Comparison of ENCODE assay signal across 2 cellular contexts in genomic region chr9:75071530-75072122, GRCh38.
TF ChIP-seq lines count a peak whose summit lies in the region.

No MANE protein-coding gene starts in this region.

TF ChIP-seq in SK-N-SH treated with all-trans-retinoic acid at 6 μM for 48 hours, 23 proteins besides CTCF, POLR2A, EP300 and RAD21 (continued from another document):
- no peak for TF ChIP-seq PATZ1 (CRISPR knock-in tag; IDR thresholded peaks at IDR 0.05; ENCODE audit: borderline replicate concordance)
- no peak for TF ChIP-seq ZC3H10 (CRISPR knock-in tag; IDR thresholded peaks at IDR 0.05)
- TF ChIP-seq OSR1 (CRISPR knock-in tag; IDR thresholded peaks at IDR 0.05), result no peak
- no peak for TF ChIP-seq ISL1 (CRISPR knock-in tag; IDR thresholded peaks at IDR 0.05)
- no peak for TF ChIP-seq ZNF70 (CRISPR knock-in tag; IDR thresholded peaks at IDR 0.05)
- TF ChIP-seq, protein P1, sequence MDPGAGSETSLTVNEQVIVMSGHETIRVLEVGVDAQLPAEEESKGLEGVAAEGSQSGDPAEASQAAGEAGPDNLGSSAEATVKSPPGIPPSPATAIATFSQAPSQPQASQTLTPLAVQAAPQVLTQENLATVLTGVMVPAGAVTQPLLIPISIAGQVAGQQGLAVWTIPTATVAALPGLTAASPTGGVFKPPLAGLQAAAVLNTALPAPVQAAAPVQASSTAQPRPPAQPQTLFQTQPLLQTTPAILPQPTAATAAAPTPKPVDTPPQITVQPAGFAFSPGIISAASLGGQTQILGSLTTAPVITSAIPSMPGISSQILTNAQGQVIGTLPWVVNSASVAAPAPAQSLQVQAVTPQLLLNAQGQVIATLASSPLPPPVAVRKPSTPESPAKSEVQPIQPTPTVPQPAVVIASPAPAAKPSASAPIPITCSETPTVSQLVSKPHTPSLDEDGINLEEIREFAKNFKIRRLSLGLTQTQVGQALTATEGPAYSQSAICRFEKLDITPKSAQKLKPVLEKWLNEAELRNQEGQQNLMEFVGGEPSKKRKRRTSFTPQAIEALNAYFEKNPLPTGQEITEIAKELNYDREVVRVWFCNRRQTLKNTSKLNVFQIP (CRISPR knock-in tag; IDR thresholded peaks at IDR 0.05; ENCODE audit: borderline replicate concordance, low read depth), result no peak
- no peak for TF ChIP-seq ZNF565 (CRISPR knock-in tag; conservative IDR thresholded peaks at IDR 0.05; ENCODE audit: low read depth)
- TF ChIP-seq, protein P2, sequence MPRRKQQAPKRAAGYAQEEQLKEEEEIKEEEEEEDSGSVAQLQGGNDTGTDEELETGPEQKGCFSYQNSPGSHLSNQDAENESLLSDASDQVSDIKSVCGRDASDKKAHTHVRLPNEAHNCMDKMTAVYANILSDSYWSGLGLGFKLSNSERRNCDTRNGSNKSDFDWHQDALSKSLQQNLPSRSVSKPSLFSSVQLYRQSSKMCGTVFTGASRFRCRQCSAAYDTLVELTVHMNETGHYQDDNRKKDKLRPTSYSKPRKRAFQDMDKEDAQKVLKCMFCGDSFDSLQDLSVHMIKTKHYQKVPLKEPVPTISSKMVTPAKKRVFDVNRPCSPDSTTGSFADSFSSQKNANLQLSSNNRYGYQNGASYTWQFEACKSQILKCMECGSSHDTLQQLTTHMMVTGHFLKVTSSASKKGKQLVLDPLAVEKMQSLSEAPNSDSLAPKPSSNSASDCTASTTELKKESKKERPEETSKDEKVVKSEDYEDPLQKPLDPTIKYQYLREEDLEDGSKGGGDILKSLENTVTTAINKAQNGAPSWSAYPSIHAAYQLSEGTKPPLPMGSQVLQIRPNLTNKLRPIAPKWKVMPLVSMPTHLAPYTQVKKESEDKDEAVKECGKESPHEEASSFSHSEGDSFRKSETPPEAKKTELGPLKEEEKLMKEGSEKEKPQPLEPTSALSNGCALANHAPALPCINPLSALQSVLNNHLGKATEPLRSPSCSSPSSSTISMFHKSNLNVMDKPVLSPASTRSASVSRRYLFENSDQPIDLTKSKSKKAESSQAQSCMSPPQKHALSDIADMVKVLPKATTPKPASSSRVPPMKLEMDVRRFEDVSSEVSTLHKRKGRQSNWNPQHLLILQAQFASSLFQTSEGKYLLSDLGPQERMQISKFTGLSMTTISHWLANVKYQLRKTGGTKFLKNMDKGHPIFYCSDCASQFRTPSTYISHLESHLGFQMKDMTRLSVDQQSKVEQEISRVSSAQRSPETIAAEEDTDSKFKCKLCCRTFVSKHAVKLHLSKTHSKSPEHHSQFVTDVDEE (CRISPR knock-in tag; IDR thresholded peaks at IDR 0.05), result no peak

TF ChIP-seq in GM12878, 131 proteins besides CTCF, POLR2A, EP300 and RAD21 (continued from another document):
- no peak for TF ChIP-seq IRF5 (IDR thresholded peaks at IDR 0.05; ENCODE audit: borderline replicate concordance)
- TF ChIP-seq, protein P3, sequence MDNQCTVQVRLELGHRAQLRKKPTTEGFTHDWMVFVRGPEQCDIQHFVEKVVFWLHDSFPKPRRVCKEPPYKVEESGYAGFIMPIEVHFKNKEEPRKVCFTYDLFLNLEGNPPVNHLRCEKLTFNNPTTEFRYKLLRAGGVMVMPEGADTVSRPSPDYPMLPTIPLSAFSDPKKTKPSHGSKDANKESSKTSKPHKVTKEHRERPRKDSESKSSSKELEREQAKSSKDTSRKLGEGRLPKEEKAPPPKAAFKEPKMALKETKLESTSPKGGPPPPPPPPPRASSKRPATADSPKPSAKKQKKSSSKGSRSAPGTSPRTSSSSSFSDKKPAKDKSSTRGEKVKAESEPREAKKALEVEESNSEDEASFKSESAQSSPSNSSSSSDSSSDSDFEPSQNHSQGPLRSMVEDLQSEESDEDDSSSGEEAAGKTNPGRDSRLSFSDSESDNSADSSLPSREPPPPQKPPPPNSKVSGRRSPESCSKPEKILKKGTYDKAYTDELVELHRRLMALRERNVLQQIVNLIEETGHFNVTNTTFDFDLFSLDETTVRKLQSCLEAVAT (IDR thresholded peaks at IDR 0.05), result no peak
